In the genomic region with DNA sequence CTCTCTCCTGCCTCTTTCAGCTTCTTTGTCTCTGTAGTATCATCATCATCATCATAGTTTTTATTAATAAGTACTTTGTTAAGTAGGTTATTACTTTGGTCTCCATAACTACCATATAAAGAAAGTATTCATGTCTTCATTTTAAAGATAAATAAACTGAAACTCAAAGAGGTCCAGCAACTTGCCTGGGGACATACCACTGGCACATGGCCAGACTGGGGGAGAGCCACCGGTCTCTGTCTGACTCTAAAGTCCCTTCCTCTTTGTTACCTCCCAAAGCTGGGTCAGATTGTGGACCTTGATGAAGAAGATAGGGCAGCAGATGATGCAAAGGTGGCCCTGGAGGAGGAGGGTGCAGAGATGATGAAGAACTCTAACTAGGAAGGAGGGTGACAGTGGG, we compare ENCODE assay signal across 22 cellular contexts. TPM values are rescaled to one million over a fixed set of nuclear protein-coding genes. Genes with fewer than 3 reads are reported as not detected.
DNase-seq lines count a peak whose midpoint lies in the region; ATAC-seq, FAIRE-seq and TF ChIP-seq lines count a peak whose summit lies in the region.
"Had no signal": no experiment of that assay in that cellular context is flagged by ENCODE, and none has a peak within 500 bp of the region (broad histone marks: within the 10 kb centered on the region; RNA-seq: fewer than 3 reads in every experiment).

No MANE protein-coding gene starts in this region.

- H3K9me3 ChIP-seq in right cardiac atrium (ENCODE audit: control insufficient read depth, low read length) (no peaks in the 10 kb centered on the region), left ventricle myocardium inferior (replicated peaks) (no peaks in the 10 kb centered on the region), K562 (replicated peaks; ENCODE audit: control insufficient read depth, insufficient read depth, low read depth, low read length) (no peaks in the 10 kb centered on the region), neuronal stem cell (replicated peaks in 1 of 2; ENCODE audit: control insufficient read depth in 2 of 2, insufficient read depth in 1 of 2, low read depth in 1 of 2, low read length in 2 of 2) (no peaks in the 10 kb centered on the region)
- H3K9me3 ChIP-seq: Peyer's patch had no signal

- DNase-seq in right cardiac atrium: peak in 2 of 3 donors; percentile 18 to 41
- no peak for DNase-seq in left ventricle myocardium inferior
- DNase-seq in K562 (ENCODE audit: extremely low read depth in 1 of 4, low spot score in 3 of 4): no peak
- DNase-seq in neuronal stem cell (ENCODE audit: low spot score): no peak
- DNase-seq in superior temporal gyrus (ENCODE audit: extremely low spot score): no peak
- DNase-seq in activated gamma-delta T cell (lab: John Stamatoyannopoulos, UW): no peak
- no peak for DNase-seq in MV-4-11 (lab: John Stamatoyannopoulos, UW)
- DNase-seq: AML-193; C1 segment of cervical spinal cord; CD8-positive, alpha-beta T cell; GDM1; NCI-H1694; NCI-H2081; NCI-H2171; NCI-H345; NCI-H524 treated with DMSO at 0.1 percent for 48 hours had no signal

- H3K18ac ChIP-seq in neuronal stem cell (ENCODE audit: low read length): no peak overlapping the region

- H3K27me3 ChIP-seq in right cardiac atrium (ENCODE audit: control insufficient read depth, insufficient read depth) (no peaks in the 10 kb centered on the region), left ventricle myocardium inferior (ENCODE audit: low read depth) (peaks cover 7% of the 10 kb centered on the region), K562 (ENCODE audit: control insufficient read depth in 2 of 2, insufficient read depth in 2 of 2, low read length in 2 of 2) (peaks cover 22 to 55% of the 10 kb centered on the region in 2 experiments), neuronal stem cell (ENCODE audit: control insufficient read depth in 3 of 3, insufficient read depth in 3 of 3, low read depth in 1 of 3, low read length in 3 of 3) (peaks cover 0 to 23% (median 5%) of the 10 kb centered on the region in 3 experiments)
- H3K27me3 ChIP-seq: Peyer's patch had no signal

- TF ChIP-seq POLR2A in K562 (conservative IDR thresholded peaks at IDR 0.05): no peak

- peaks cover 3% of the 10 kb centered on the region for H3K4me1 ChIP-seq in right cardiac atrium (ENCODE audit: control insufficient read depth, insufficient read depth, low read length)
- H3K4me1 ChIP-seq in left ventricle myocardium inferior: peaks cover 5% of the 10 kb centered on the region
- H3K4me1 ChIP-seq in K562 (replicated peaks in 1 of 2; ENCODE audit: control insufficient read depth in 2 of 2, insufficient read depth in 2 of 2, low read length in 2 of 2): peaks cover 0 to 2% of the 10 kb centered on the region in 2 experiments; a peak in 2 of 5 replicates
- peaks cover 1 to 4% of the 10 kb centered on the region in 2 donors for H3K4me1 ChIP-seq in neuronal stem cell (ENCODE audit: control insufficient read depth in 2 of 2, insufficient read depth in 1 of 2, low read depth in 1 of 2, low read length in 2 of 2)

- no peak overlapping the region for H2AK5ac ChIP-seq in neuronal stem cell (ENCODE audit: low read depth, low read length)

- H2AFZ ChIP-seq in K562 (ENCODE audit: low read depth, low read length): peak overlapping the region; percentile 72
- H2AFZ ChIP-seq in neuronal stem cell (ENCODE audit: low read length): peak overlapping the region; percentile 17

- H3K9ac ChIP-seq in K562 (ENCODE audit: insufficient read depth in 1 of 2, low read depth in 2 of 2, low read length in 2 of 2) (no peak overlapping the region), neuronal stem cell (ENCODE audit: low read depth, low read length, poor library complexity) (no peak overlapping the region)

- H3K23ac ChIP-seq in neuronal stem cell (ENCODE audit: low read depth, low read length, poor library complexity): no peak overlapping the region

- no peak overlapping the region for H4K91ac ChIP-seq in neuronal stem cell (ENCODE audit: low read depth, low read length, poor library complexity)

- no peak for TF ChIP-seq EP300 in K562 (IDR thresholded peaks at IDR 0.05; ENCODE audit: low read length)

- H3K79me1 ChIP-seq in neuronal stem cell (ENCODE audit: low read depth, low read length): no peaks in the 10 kb centered on the region

- FAIRE-seq in K562 (lab: Jason Lieb, UNC): no peak
- FAIRE-seq: GM19239 had no signal

- BruUV-seq in K562 (replicated peaks; lab: Mats Ljungman, UMichigan): no TSS peak

- H3K4me3 ChIP-seq in right cardiac atrium (ENCODE audit: low read length) (no peak overlapping the region), left ventricle myocardium inferior (no peak overlapping the region), K562 (no peak overlapping the region), neuronal stem cell (ENCODE audit: low read length in 2 of 2) (no peak overlapping the region)
- H3K4me3 ChIP-seq: Peyer's patch had no signal

- no peak overlapping the region for H2BK5ac ChIP-seq in neuronal stem cell (ENCODE audit: low read length)

- CTCF ChIA-PET in K562 (lab: Yijun Ruan, JAX; ENCODE audit: low intra/inter-chr PET ratio): interaction anchor here (0.9 to 1.8 kb wide), 2 partner anchors 14 to 46 kb away, joined by 5 read pairs; no protein-coding TSS in a partner anchor

- H3K14ac ChIP-seq in neuronal stem cell (ENCODE audit: low read length): no peak overlapping the region

- ATAC-seq in right cardiac atrium (no peak), K562 (no peak), HG03135 (IDR thresholded peaks at IDR 0.05; ENCODE audit: unreplicated experiment) (no peak)
- ATAC-seq: CD8-positive, alpha-beta T cell had no signal

- in situ Hi-C loops in K562 (cut with MboI): no loop called here

- H3K36me3 ChIP-seq in left ventricle myocardium inferior (no peaks in the 10 kb centered on the region), K562 (ENCODE audit: control insufficient read depth, insufficient read depth, low read length) (no peaks in the 10 kb centered on the region), neuronal stem cell (replicated peaks in 1 of 2; ENCODE audit: control insufficient read depth in 2 of 2, insufficient read depth in 2 of 2, low read length in 2 of 2) (no peaks in the 10 kb centered on the region)

- no peak for TF ChIP-seq RAD21 in K562 (CRISPR knock-in tag; conservative IDR thresholded peaks at IDR 0.05 in 1 of 2, IDR thresholded peaks at IDR 0.05 in 1 of 2)

- no peak overlapping the region for H2BK15ac ChIP-seq in neuronal stem cell (ENCODE audit: low read length)

- WGBS in right cardiac atrium: 59% methylated on average over 1 of the region's 1 CpG
- 9% methylated on average over 1 of the region's 1 CpG for WGBS in K562 (ENCODE audit: insufficient coverage, low coverage, missing lambda C conversion rate)
- no CpG with 5 or more reads among the region's 1 CpG for WGBS in neuronal stem cell (ENCODE audit: extremely low coverage in 2 of 2, insufficient read length in 2 of 2, insufficient replicate concordance in 1 of 2), 2 donors

- peaks cover 3% of the 10 kb centered on the region; the same call in 1 of the 2 replicates for H4K20me1 ChIP-seq in K562 (replicated peaks; ENCODE audit: control insufficient read depth, insufficient read depth, low read length)

- no peak overlapping the region for H2BK120ac ChIP-seq in neuronal stem cell (ENCODE audit: low read depth, low read length)

- H3K4me2 ChIP-seq in K562 (ENCODE audit: insufficient read depth, low read length): no peak overlapping the region
- no peak overlapping the region for H3K4me2 ChIP-seq in neuronal stem cell (ENCODE audit: insufficient read depth, low read length, poor library complexity, severe bottlenecking)

- POLR2A ChIA-PET in K562 (lab: Yijun Ruan, JAX): interaction anchor here (0.6 to 0.8 kb wide), 2 partner anchors 162 to 175 kb away, joined by 3 read pairs; partner anchors contain the start of genes HMGXB3 and TIGD6

- H4K8ac ChIP-seq in neuronal stem cell (ENCODE audit: low read depth, low read length): no peak overlapping the region

- no peak overlapping the region for H3K4ac ChIP-seq in neuronal stem cell (ENCODE audit: low read length)

- no peak overlapping the region for H2BK12ac ChIP-seq in neuronal stem cell (ENCODE audit: low read length)

- TF ChIP-seq CTCF in left ventricle myocardium inferior (IDR thresholded peaks at IDR 0.05; ENCODE audit: borderline replicate concordance) (no peak), K562 (IDR thresholded peaks at IDR 0.05 in 2 of 3, conservative IDR thresholded peaks at IDR 0.05 in 1 of 3; ENCODE audit: insufficient read depth in 2 of 3, low read depth in 1 of 3, low read length in 3 of 3) (no peak)

- H3K9me1 ChIP-seq in K562 (ENCODE audit: control insufficient read depth, insufficient read depth, low read length): no peaks in the 10 kb centered on the region

- H3K79me2 ChIP-seq in K562 (ENCODE audit: control insufficient read depth, insufficient read depth, low read length): no peaks in the 10 kb centered on the region

- intact Hi-C loops in right cardiac atrium (cut with DNase I) (no loop called here), left ventricle myocardium inferior (cut with micrococcal nuclease) (no loop called here), K562 (cut with micrococcal nuclease) (loop anchor here (1.0 kb wide), 1 partner anchor 14 kb away; no protein-coding TSS in a partner anchor)

- H3K27ac ChIP-seq in right cardiac atrium (ENCODE audit: low read length): no peak overlapping the region
- no peak overlapping the region for H3K27ac ChIP-seq in left ventricle myocardium inferior (replicated peaks)
- no peak overlapping the region for H3K27ac ChIP-seq in K562 (ENCODE audit: extremely low read depth, low read depth, low read length)
- H3K27ac ChIP-seq in neuronal stem cell (replicated peaks; ENCODE audit: low read length): no peak overlapping the region

RNA-seq across cellular contexts. Expression of gene CDX1, which starts 8.5 kb away (rescaled TPM):
- total RNA-seq in right cardiac atrium: under 1 TPM in 1 of 4 donors, not detected in 3; 0.23 TPM
- 0.09 TPM for polyA plus RNA-seq in right cardiac atrium
- total RNA-seq in left ventricle myocardium inferior: not detected
- not detected in 2 replicates for total RNA-seq in K562 (2011; cell fraction: chromatin; rRNA removed; ENCODE audit: low replicate concordance)
- not detected in 2 replicates for total RNA-seq in K562 (2011; cell fraction: nucleolus; rRNA removed)
- not detected in 2 replicates for total RNA-seq in K562 (2011; cell fraction: nucleoplasm; rRNA removed)
- not detected in 2 replicates for total RNA-seq in K562 (2014; rRNA removed)
- total RNA-seq in K562 (2014; rRNA removed; fragmentation: Illumina TruSeq; extraction: Trizol): not detected in 2 replicates
- total RNA-seq in K562 (2015; rRNA removed; fragmentation: Illumina TruSeq; extraction: Trizol): not detected in 2 replicates
- total RNA-seq in K562 (2021): 0.16 TPM in 1 of 2 replicates, not detected in the other
- 0.06 TPM in 1 of 2 replicates, not detected in the other for polyA plus RNA-seq in K562 (2011; rRNA removed)
- polyA plus RNA-seq in K562 (2011; cell fraction: cytosol; rRNA removed): not detected in 2 replicates
- not detected in 2 replicates for polyA plus RNA-seq in K562 (2011; cell fraction: nucleus; rRNA removed)
- not detected in 2 replicates for polyA plus RNA-seq in K562 (2012)
- not detected in 2 replicates for polyA plus RNA-seq in K562 (2014; fragmentation: Illumina TruSeq; extraction: Trizol)
- not detected for polyA plus RNA-seq in K562 (2014; fragmentation: Nextera tagmentation; extraction: Ambion mirVana)
- not detected in 2 replicates for polyA plus RNA-seq in K562 (2014; rRNA removed)
- not detected in 2 replicates for polyA minus RNA-seq in K562 (2011; rRNA and poly(A)+ RNA removed)
- polyA minus RNA-seq in K562 (2011; cell fraction: cytosol; rRNA and poly(A)+ RNA removed): not detected in 2 replicates
- not detected in 2 replicates for polyA minus RNA-seq in K562 (2011; cell fraction: nucleus; rRNA and poly(A)+ RNA removed)
- 0.10 TPM for polyA plus RNA-seq in neuronal stem cell (2013, experiment 1 of 2)
- polyA plus RNA-seq in neuronal stem cell (2013, experiment 2 of 2): 0.10 TPM
- total RNA-seq: CD8-positive, alpha-beta T cell; H1; OCI-LY7; SK-MEL-5 had no signal
- polyA plus RNA-seq: H1 had no signal

RNA-seq across cellular contexts. Expression of gene SLC6A7, which starts 14.8 kb away (rescaled TPM):
- total RNA-seq in right cardiac atrium (not detected), left ventricle myocardium inferior (not detected), K562 (2014; rRNA removed) (not detected in 2 replicates), K562 (2014; rRNA removed; fragmentation: Illumina TruSeq; extraction: Trizol) (not detected in 2 replicates), K562 (2015; rRNA removed; fragmentation: Illumina TruSeq; extraction: Trizol) (not detected in 2 replicates), K562 (2021) (not detected in 2 replicates)
- polyA plus RNA-seq in right cardiac atrium (not detected), K562 (2011; rRNA removed) (not detected in 2 replicates), K562 (2014; fragmentation: Illumina TruSeq; extraction: Trizol) (not detected in 2 replicates), K562 (2014; fragmentation: Nextera tagmentation; extraction: Ambion mirVana) (not detected), K562 (2014; rRNA removed) (not detected in 2 replicates)
- total RNA-seq in K562 (2011; cell fraction: chromatin; rRNA removed; ENCODE audit: low replicate concordance): not detected in 2 replicates
- total RNA-seq in K562 (2011; cell fraction: nucleolus; rRNA removed): not detected in 2 replicates
- total RNA-seq in K562 (2011; cell fraction: nucleoplasm; rRNA removed): not detected in 2 replicates
- not detected in 2 replicates for polyA plus RNA-seq in K562 (2011; cell fraction: cytosol; rRNA removed)
- polyA plus RNA-seq in K562 (2011; cell fraction: nucleus; rRNA removed): not detected in 2 replicates
- polyA plus RNA-seq in K562 (2012): not detected in 2 replicates
- polyA minus RNA-seq in K562 (2011; rRNA and poly(A)+ RNA removed): not detected in 2 replicates
- polyA minus RNA-seq in K562 (2011; cell fraction: cytosol; rRNA and poly(A)+ RNA removed): not detected in 2 replicates
- not detected in 2 replicates for polyA minus RNA-seq in K562 (2011; cell fraction: nucleus; rRNA and poly(A)+ RNA removed)
- not detected for polyA plus RNA-seq in neuronal stem cell (2013, experiment 1 of 2)
- 0.01 TPM for polyA plus RNA-seq in neuronal stem cell (2013, experiment 2 of 2)
- total RNA-seq: CD8-positive, alpha-beta T cell; OCI-LY7; SK-MEL-5 had no signal

RNA-seq across cellular contexts. Expression of gene PDGFRB, which starts 19.4 kb away (rescaled TPM):
- total RNA-seq in right cardiac atrium (10 to 100 TPM; 42.7 to 68.0 (median 46.4) TPM), left ventricle myocardium inferior (39.7 TPM), K562 (2014; rRNA removed) (0.09 TPM in 1 of 2 replicates, not detected in the other), K562 (2014; rRNA removed; fragmentation: Illumina TruSeq; extraction: Trizol) (0.07 and 0.13 TPM in 2 replicates), K562 (2015; rRNA removed; fragmentation: Illumina TruSeq; extraction: Trizol) (not detected in 2 replicates), K562 (2021) (0.51 and 0.86 TPM in 2 replicates)
- polyA plus RNA-seq in right cardiac atrium (24.6 TPM), K562 (2011; rRNA removed) (1.1 and 1.5 TPM in 2 replicates), K562 (2014; fragmentation: Illumina TruSeq; extraction: Trizol) (0.03 and 0.09 TPM in 2 replicates), K562 (2014; fragmentation: Nextera tagmentation; extraction: Ambion mirVana) (not detected), K562 (2014; rRNA removed) (0.01 and 0.07 TPM in 2 replicates)
- total RNA-seq in K562 (2011; cell fraction: chromatin; rRNA removed; ENCODE audit: low replicate concordance): 2.1 and 7.7 TPM in 2 replicates
- total RNA-seq in K562 (2011; cell fraction: nucleolus; rRNA removed): 1.8 and 5.2 TPM in 2 replicates
- total RNA-seq in K562 (2011; cell fraction: nucleoplasm; rRNA removed): 3.0 and 3.6 TPM in 2 replicates
- polyA plus RNA-seq in K562 (2011; cell fraction: cytosol; rRNA removed): 0.71 and 1.6 TPM in 2 replicates
- 2.5 and 3.8 TPM in 2 replicates for polyA plus RNA-seq in K562 (2011; cell fraction: nucleus; rRNA removed)
- 0.14 and 0.29 TPM in 2 replicates for polyA plus RNA-seq in K562 (2012)
- 0.48 and 1.0 TPM in 2 replicates for polyA minus RNA-seq in K562 (2011; rRNA and poly(A)+ RNA removed)
- 2.6 and 3.1 TPM in 2 replicates for polyA minus RNA-seq in K562 (2011; cell fraction: cytosol; rRNA and poly(A)+ RNA removed)
- polyA minus RNA-seq in K562 (2011; cell fraction: nucleus; rRNA and poly(A)+ RNA removed): 1.5 and 3.9 TPM in 2 replicates
- polyA plus RNA-seq in neuronal stem cell (2013, experiment 1 of 2): 11.0 TPM
- polyA plus RNA-seq in neuronal stem cell (2013, experiment 2 of 2): 11.2 TPM

Comparison
In these comparisons a context has a peak if more than half of its experiments do, and no peak if none do; other contexts are left out.
1. DNase-seq: peak in right cardiac atrium (2 of 3); none in left ventricle myocardium inferior (single experiment), K562 (0 of 4), neuronal stem cell (single experiment), superior temporal gyrus (single experiment), activated gamma-delta T cell (single experiment) and MV-4-11 (single experiment).